Comparison of ENCODE assay signal across 15 cellular contexts in the genomic region with DNA sequence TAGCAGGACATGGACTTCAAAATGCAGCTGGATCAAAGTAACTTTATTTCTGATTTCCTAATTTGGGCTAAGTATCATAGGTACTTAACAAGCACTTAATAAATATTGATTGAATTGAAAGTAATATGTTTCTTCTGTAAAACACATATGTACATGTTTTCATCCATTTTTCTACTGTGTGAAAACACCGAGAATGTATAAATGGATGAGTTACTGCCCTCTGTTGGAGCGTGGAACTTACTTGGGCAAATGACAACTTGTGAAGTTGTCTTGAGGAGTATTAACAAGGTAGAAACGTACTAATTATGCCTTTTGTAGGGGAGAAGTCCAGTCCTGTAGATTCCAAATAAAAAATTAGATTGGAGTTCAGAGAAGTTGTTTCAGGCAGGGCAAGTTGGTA.
DNase-seq lines count a peak whose midpoint lies in the region; ATAC-seq, FAIRE-seq and TF ChIP-seq lines count a peak whose summit lies in the region.
"Had no signal": no experiment of that assay in that cellular context is flagged by ENCODE, and none has a peak within 500 bp of the region (broad histone marks: within the 10 kb centered on the region; RNA-seq: fewer than 3 reads in every experiment).

No MANE protein-coding gene starts in this region.

- no peak for TF ChIP-seq POLR2A in body of pancreas (IDR thresholded peaks at IDR 0.05)

- 30 to 40% methylated on average over 3 of the region's 3 CpGs for WGBS in body of pancreas, 2 donors

- FAIRE-seq in kidney (lab: Jason Lieb, UNC) = peak; percentile 37
- FAIRE-seq: astrocyte had no signal

- ATAC-seq in body of pancreas (no peak), GM18517 (IDR thresholded peaks at IDR 0.05; ENCODE audit: unreplicated experiment) (no peak), HG03045 (IDR thresholded peaks at IDR 0.05; ENCODE audit: unreplicated experiment) (no peak), HG02885 (IDR thresholded peaks at IDR 0.05; ENCODE audit: poor library complexity, unreplicated experiment) (no peak)

- H3K27me3 ChIP-seq in body of pancreas = no peaks in the 10 kb centered on the region
- H3K27me3 ChIP-seq: BLaER1 had no signal

- TF ChIP-seq CTCF in AG09309 (IDR thresholded peaks at IDR 0.05; ENCODE audit: control insufficient read depth, insufficient read depth, low read depth, low read length, missing control alignments) (peak; percentile 30), body of pancreas (IDR thresholded peaks at IDR 0.05) (peak in 6 of 7 experiments; percentile 15 to 53 (median 42)), kidney (IDR thresholded peaks at IDR 0.05; ENCODE audit: borderline replicate concordance, extremely low read depth, insufficient read depth) (peak; percentile 35)

- no peak overlapping the region for H3K9ac ChIP-seq in kidney (ENCODE audit: low read length in 2 of 2)
- H3K9ac ChIP-seq: BLaER1 had no signal

- DNase-seq in AG09309 (ENCODE audit: low read depth) (no peak), LHCN-M2 (ENCODE audit: low read depth) (peak; percentile 31), body of pancreas (peak in 2 of 4 donors; percentile 30 to 35), kidney (no peak), NCI-H1417 (lab: John Stamatoyannopoulos, UW) (no peak)
- DNase-seq: foreskin fibroblast, KBM-7, NCI-H2081 treated with DMSO at 0.1 percent for 48 hours, PC-9, T1000 had no signal

- H3K4me3 ChIP-seq in AG09309 (ENCODE audit: control insufficient read depth, low read depth, low read length) (no peak overlapping the region), body of pancreas (no peak overlapping the region), kidney (ENCODE audit: low read length in 2 of 2) (no peak overlapping the region)
- H3K4me3 ChIP-seq: BLaER1, PC-9 had no signal

- H3K36me3 ChIP-seq in body of pancreas (replicated peaks in 1 of 2; ENCODE audit: insufficient read depth in 1 of 2, low read depth in 2 of 2) (no peaks in the 10 kb centered on the region), kidney (ENCODE audit: control insufficient read depth in 1 of 2, insufficient read depth in 2 of 2, low read length in 2 of 2) (no peaks in the 10 kb centered on the region)

- H3K9me3 ChIP-seq in body of pancreas = no peaks in the 10 kb centered on the region
- no peaks in the 10 kb centered on the region for H3K9me3 ChIP-seq in kidney (ENCODE audit: control insufficient read depth in 1 of 2, low read length in 2 of 2)

- H3K27ac ChIP-seq in body of pancreas (no peak overlapping the region), kidney (ENCODE audit: low read depth in 2 of 2, low read length in 2 of 2) (no peak overlapping the region)
- H3K27ac ChIP-seq: BLaER1 had no signal

- H3K4me1 ChIP-seq in body of pancreas (peaks cover 5% of the 10 kb centered on the region), kidney (ENCODE audit: control insufficient read depth in 1 of 2, insufficient read depth in 1 of 2, low read depth in 1 of 2, low read length in 2 of 2) (peaks cover 0 to 2% of the 10 kb centered on the region in 2 donors)

- intact Hi-C loops in body of pancreas (cut with DNase I) (no loop called here), kidney (cut with DNase I) (no loop called here)
